In the genomic region with DNA sequence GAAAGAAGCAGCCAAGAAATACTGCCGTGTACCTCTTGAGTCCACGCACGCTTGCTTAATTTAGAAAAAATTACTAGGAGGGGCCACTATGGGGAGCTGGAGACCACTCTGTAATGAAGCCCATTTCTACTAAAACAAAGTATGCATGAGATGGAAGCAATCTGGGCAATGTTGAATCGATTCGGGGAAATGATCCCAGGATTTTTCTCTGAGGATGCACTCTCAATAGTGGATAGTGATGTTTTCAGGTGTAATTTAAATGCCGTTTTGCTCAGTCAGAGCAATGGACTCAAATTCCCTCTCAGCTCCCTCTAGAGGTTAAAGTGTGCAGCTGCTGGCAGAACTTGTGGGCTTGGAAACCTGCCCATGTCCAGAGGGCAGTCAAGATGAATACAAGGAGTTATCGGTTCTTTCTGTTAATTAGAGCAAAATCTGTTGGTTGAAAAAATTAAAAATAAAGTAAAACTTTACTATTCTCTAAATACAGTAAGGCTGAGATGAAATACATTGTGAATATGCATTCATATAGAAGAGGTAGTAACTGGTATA, we compare ENCODE assay signal across 8 cellular contexts.
A peak's percentile ranks its signal among the peaks of the same experiment; 100 is the strongest.
DNase-seq lines count a peak whose midpoint lies in the region; ATAC-seq and TF ChIP-seq lines count a peak whose summit lies in the region.

No MANE protein-coding gene starts in this region.

- H3K9me3 Mint-ChIP-seq in activated T-helper 17 cell treated with anti-CD3 and anti-CD28 coated beads, Interleukin-2, amount 50 U/mL, for 72 hours: no peaks in the 10 kb centered on the region

- H3K27ac Mint-ChIP-seq in activated T-helper 17 cell treated with anti-CD3 and anti-CD28 coated beads, Interleukin-2, amount 50 U/mL, for 72 hours: no peak overlapping the region

- H3K4me1 ChIP-seq in psoas muscle: peaks cover 13% of the 10 kb centered on the region

- no peaks in the 10 kb centered on the region for H3K9me3 ChIP-seq in psoas muscle

- H3K27me3 ChIP-seq in psoas muscle (ENCODE audit: insufficient read depth in 3 of 3, low read length in 2 of 3): no peaks in the 10 kb centered on the region

- peaks cover 4% of the 10 kb centered on the region for H3K27me3 Mint-ChIP-seq in activated T-helper 17 cell treated with anti-CD3 and anti-CD28 coated beads, Interleukin-2, amount 50 U/mL, for 72 hours

- ATAC-seq in HG03135 (IDR thresholded peaks at IDR 0.05; ENCODE audit: unreplicated experiment) (peak; percentile 95), Right ventricle myocardium superior (ENCODE audit: poor library complexity) (peak; percentile 87), psoas muscle (peak; percentile 80 to 96 (median 92))
- ATAC-seq in activated T-helper 17 cell treated with anti-CD3 and anti-CD28 coated beads, Interleukin-2, amount 50 U/mL, for 72 hours (replicated peaks): peak; percentile 76

- 0 to 4% (median 3%) methylated on average over 7 of the region's 7 CpGs for WGBS in psoas muscle, 3 donors

- H3K4me1 Mint-ChIP-seq in activated T-helper 17 cell treated with anti-CD3 and anti-CD28 coated beads, Interleukin-2, amount 50 U/mL, for 72 hours: no peaks in the 10 kb centered on the region

- peak overlapping the region; percentile 37 for H3K4me3 ChIP-seq in psoas muscle

- H3K4me3 Mint-ChIP-seq in activated T-helper 17 cell treated with anti-CD3 and anti-CD28 coated beads, Interleukin-2, amount 50 U/mL, for 72 hours: no peak overlapping the region

- no peaks in the 10 kb centered on the region for H3K36me3 Mint-ChIP-seq in activated T-helper 17 cell treated with anti-CD3 and anti-CD28 coated beads, Interleukin-2, amount 50 U/mL, for 72 hours (ENCODE audit: low read depth)

- intact Hi-C loops in Right ventricle myocardium superior (cut with DNase I) (loop anchor here (5.0 kb wide), 1 partner anchor 151 kb away; no protein-coding TSS in a partner anchor), psoas muscle (cut with DNase I) (loop anchor here (1.0 to 5.0 kb wide), 3 partner anchors 194 to 210 kb away; a partner anchor contains a TSS), posterior vena cava (cut with DNase I) (loop anchor here in 1 of 2 donors (5.0 kb wide), 2 partner anchors 151 to 209 kb away; no protein-coding TSS in a partner anchor)

- peak; percentile 95 for TF ChIP-seq CTCF in psoas muscle (IDR thresholded peaks at IDR 0.05)

- peak overlapping the region; percentile 4 for H3K27ac ChIP-seq in psoas muscle

- no peaks in the 10 kb centered on the region for H3K36me3 ChIP-seq in psoas muscle (ENCODE audit: insufficient read depth in 1 of 2, low read depth in 1 of 2)

- DNase-seq in DMS53 treated with DMSO at 0.1 percent for 48 hours (lab: John Stamatoyannopoulos, UW; ENCODE audit: unreplicated experiment): peak; percentile 86
- DNase-seq in GM19238 (ENCODE audit: insufficient read length, low spot score): peak; percentile 46
- peak; percentile 65 to 87 for DNase-seq in NCI-H446 (lab: John Stamatoyannopoulos, UW)
- DNase-seq in Right ventricle myocardium superior: peak; percentile 76
- DNase-seq in psoas muscle: peak; percentile 56 to 81
- no peak for DNase-seq in posterior vena cava (ENCODE audit: low spot score)
